ENCODE assay signal across 8 cellular contexts in the genomic region with DNA sequence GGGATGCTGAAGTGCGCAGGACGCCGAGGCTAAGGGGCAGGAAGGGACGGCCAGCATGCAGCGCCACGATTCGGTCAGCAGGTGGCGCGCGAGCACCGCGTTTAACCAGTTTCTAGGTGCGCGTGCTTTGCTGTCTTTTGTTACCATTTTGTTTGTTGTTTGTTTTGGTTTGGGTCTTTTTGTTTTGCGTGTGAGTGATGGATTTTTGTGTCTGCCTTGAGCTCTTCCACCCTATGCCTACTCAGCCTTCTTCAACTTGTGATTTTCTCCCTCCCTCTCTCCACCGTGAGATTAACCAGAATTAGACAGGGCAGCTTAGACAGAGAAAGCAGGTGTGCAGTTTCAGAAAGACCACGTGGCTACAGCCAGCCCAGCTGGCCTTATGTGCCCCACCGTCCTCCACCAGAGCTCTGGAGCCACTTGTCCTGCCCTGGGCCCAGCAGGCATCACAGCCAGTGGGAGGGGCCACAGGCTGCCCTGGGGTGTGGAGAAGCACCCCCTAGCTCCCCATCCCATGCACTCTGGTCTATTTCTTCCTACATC.
DNase-seq lines count a peak whose midpoint lies in the region; ATAC-seq and TF ChIP-seq lines count a peak whose summit lies in the region.

No MANE protein-coding gene starts in this region.

- no peak overlapping the region for H3K4me3 ChIP-seq in GM23338
- H3K4me3 ChIP-seq in fibroblast of villous mesenchyme (ENCODE audit: low read depth, low read length), result no peak overlapping the region

- H3K27ac Mint-ChIP-seq in GM23338, result no peak overlapping the region
- H3K27ac Mint-ChIP-seq in activated T-helper 17 cell treated with anti-CD3 and anti-CD28 coated beads, Interleukin-2, amount 50 U/mL, for 72 hours, result peak overlapping the region; percentile 28

- no peaks in the 10 kb centered on the region for H3K9me2 ChIP-seq in GM23338 (ENCODE audit: insufficient read depth)

- H3K27ac ChIP-seq in GM23338 (ENCODE audit: low read depth) (no peak overlapping the region), substantia nigra (ENCODE audit: low read depth, low read length, poor library complexity, severe bottlenecking) (no peak overlapping the region)

- H3K4me1 Mint-ChIP-seq in GM23338, result peaks cover 10% of the 10 kb centered on the region; the same call in 2 of the 3 replicates
- no peaks in the 10 kb centered on the region for H3K4me1 Mint-ChIP-seq in activated T-helper 17 cell treated with anti-CD3 and anti-CD28 coated beads, Interleukin-2, amount 50 U/mL, for 72 hours

- ATAC-seq in GM23338, result peak; percentile 97
- peak; percentile 90 for ATAC-seq in activated T-helper 17 cell treated with anti-CD3 and anti-CD28 coated beads, Interleukin-2, amount 50 U/mL, for 72 hours (replicated peaks)

- no peaks in the 10 kb centered on the region for H4K20me1 ChIP-seq in GM23338 (replicated peaks; ENCODE audit: insufficient read depth)

- DNase-seq in EL, result peak; percentile 48
- DNase-seq in GM23338 (ENCODE audit: low spot score), result peak; percentile 80
- DNase-seq in LHCN-M2 (ENCODE audit: low read depth), result peak; percentile 26
- DNase-seq in RKO (ENCODE audit: low spot score), result peak; percentile 67
- peak; percentile 51 for DNase-seq in fibroblast of villous mesenchyme (ENCODE audit: low read depth)
- peak; percentile 61 for DNase-seq in occipital lobe (lab: John Stamatoyannopoulos, UW)
- DNase-seq in substantia nigra (lab: John Stamatoyannopoulos, UW), result peak in 47 of 49 donors; percentile 6 to 82 (median 45)

- H2AFZ ChIP-seq in GM23338, result peak overlapping the region; percentile 90

- H3K79me2 ChIP-seq in GM23338 (replicated peaks; ENCODE audit: insufficient read depth), result no peaks in the 10 kb centered on the region

- TF ChIP-seq CTCF in GM23338 (conservative IDR thresholded peaks at IDR 0.05; ENCODE audit: low read depth in 2 of 2) (peak; percentile 90 to 98), fibroblast of villous mesenchyme (IDR thresholded peaks at IDR 0.05; ENCODE audit: insufficient read depth, low read depth, low read length) (peak; percentile 96)

- no peaks in the 10 kb centered on the region for H3K9me3 Mint-ChIP-seq in GM23338
- no peaks in the 10 kb centered on the region for H3K9me3 Mint-ChIP-seq in activated T-helper 17 cell treated with anti-CD3 and anti-CD28 coated beads, Interleukin-2, amount 50 U/mL, for 72 hours

- no peaks in the 10 kb centered on the region for H3K36me3 ChIP-seq in GM23338 (ENCODE audit: insufficient read depth)

- H3K27me3 ChIP-seq in GM23338 (ENCODE audit: insufficient read depth), result no peaks in the 10 kb centered on the region

- no peaks in the 10 kb centered on the region for H3K36me3 Mint-ChIP-seq in GM23338 (ENCODE audit: low read depth)
- no peaks in the 10 kb centered on the region for H3K36me3 Mint-ChIP-seq in activated T-helper 17 cell treated with anti-CD3 and anti-CD28 coated beads, Interleukin-2, amount 50 U/mL, for 72 hours (ENCODE audit: low read depth)

- H3K27me3 Mint-ChIP-seq in GM23338 (ENCODE audit: insufficient read depth, low read depth, poor library complexity), result peaks cover 15% of the 10 kb centered on the region
- no peaks in the 10 kb centered on the region for H3K27me3 Mint-ChIP-seq in activated T-helper 17 cell treated with anti-CD3 and anti-CD28 coated beads, Interleukin-2, amount 50 U/mL, for 72 hours

- H3K4me3 Mint-ChIP-seq in GM23338, result peak overlapping the region; percentile 3; the same call in 2 of the 3 replicates
- peak overlapping the region; percentile 61 for H3K4me3 Mint-ChIP-seq in activated T-helper 17 cell treated with anti-CD3 and anti-CD28 coated beads, Interleukin-2, amount 50 U/mL, for 72 hours

- no peaks in the 10 kb centered on the region for H3F3A ChIP-seq in GM23338 (replicated peaks; ENCODE audit: low read depth)

- H3K4me1 ChIP-seq in GM23338 (ENCODE audit: insufficient read depth), result no peaks in the 10 kb centered on the region

- peak overlapping the region; percentile 50; the same call in 1 of the 2 replicates for H3K4me2 ChIP-seq in GM23338

TF ChIP-seq in GM23338, 12 proteins besides CTCF, POLR2A, EP300 and RAD21 (continues in another document):
- TF ChIP-seq, protein P1, sequence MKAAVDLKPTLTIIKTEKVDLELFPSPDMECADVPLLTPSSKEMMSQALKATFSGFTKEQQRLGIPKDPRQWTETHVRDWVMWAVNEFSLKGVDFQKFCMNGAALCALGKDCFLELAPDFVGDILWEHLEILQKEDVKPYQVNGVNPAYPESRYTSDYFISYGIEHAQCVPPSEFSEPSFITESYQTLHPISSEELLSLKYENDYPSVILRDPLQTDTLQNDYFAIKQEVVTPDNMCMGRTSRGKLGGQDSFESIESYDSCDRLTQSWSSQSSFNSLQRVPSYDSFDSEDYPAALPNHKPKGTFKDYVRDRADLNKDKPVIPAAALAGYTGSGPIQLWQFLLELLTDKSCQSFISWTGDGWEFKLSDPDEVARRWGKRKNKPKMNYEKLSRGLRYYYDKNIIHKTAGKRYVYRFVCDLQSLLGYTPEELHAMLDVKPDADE (IDR thresholded peaks at IDR 0.05), result no peak
- TF ChIP-seq REST (IDR thresholded peaks at IDR 0.05; ENCODE audit: unreplicated experiment) (no peak), EZH2 (IDR thresholded peaks at IDR 0.05; ENCODE audit: low read depth, unreplicated experiment) (no peak), POLR2AphosphoS5 (IDR thresholded peaks at IDR 0.05; ENCODE audit: low read depth) (no peak), CREB1 (CRISPR knock-in tag; IDR thresholded peaks at IDR 0.05; ENCODE audit: low read depth) (no peak), EZH2phosphoT487 (IDR thresholded peaks at IDR 0.05; ENCODE audit: unreplicated experiment) (no peak), STAT1 (IDR thresholded peaks at IDR 0.05; ENCODE audit: unreplicated experiment) (no peak), ZNF331 (CRISPR knock-in tag; IDR thresholded peaks at IDR 0.05; ENCODE audit: low read depth) (no peak)

Comparison
In these comparisons a context has a peak if more than half of its experiments do, and no peak if none do; other contexts are left out.
1. DNase-seq: peak in every context shown above with its lines; median percentile 80 in GM23338; 67 in RKO; 61 in occipital lobe; 51 in fibroblast of villous mesenchyme; 48 in EL; 45 in substantia nigra; 26 in LHCN-M2.